ENCODE assay signal across 1 cellular context in the genomic region with DNA sequence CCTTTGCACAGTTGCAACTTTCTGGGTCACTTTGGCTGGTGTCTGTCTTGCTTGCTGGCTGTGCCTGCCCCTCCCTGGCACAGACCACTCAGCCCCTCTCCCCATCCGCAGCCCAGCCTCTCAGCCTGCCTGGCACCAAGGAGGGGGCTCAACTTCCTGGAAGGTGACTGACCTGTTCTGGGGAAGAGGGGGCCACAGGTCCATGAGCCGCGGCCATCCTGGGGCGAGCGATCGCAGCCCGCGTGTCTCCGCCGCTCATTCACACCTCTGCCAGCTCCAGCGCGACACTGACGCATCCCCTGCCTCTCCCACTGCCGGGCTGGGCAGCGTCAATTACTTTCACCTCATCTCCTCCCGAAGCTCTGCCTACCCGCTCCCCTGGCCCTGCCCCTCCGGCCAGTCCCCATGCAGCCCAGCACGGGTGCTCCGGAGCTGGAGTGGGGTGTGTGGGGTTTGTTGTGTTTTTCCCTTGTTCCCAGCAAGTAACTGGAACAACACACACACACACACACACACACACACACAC.
TF ChIP-seq lines count a peak whose summit lies in the region.

No MANE protein-coding gene starts in this region.

TF ChIP-seq in K562, 482 proteins besides CTCF, POLR2A, EP300 and RAD21:
- TF ChIP-seq ESRRB (CRISPR knock-in tag; IDR thresholded peaks at IDR 0.05; ENCODE audit: borderline replicate concordance) (no peak), CEBPB (tag; IDR thresholded peaks at IDR 0.05) (no peak), POLR2G (IDR thresholded peaks at IDR 0.05; ENCODE audit: low read depth, low read length) (0 out of 2 replicates have a peak, but pooled peaks have one; percentile 32), RBFOX2 (IDR thresholded peaks at IDR 0.05; ENCODE audit: low read depth, low read length) (0 out of 2 replicates have a peak, but pooled peaks have one; percentile 14), GATA2 (CRISPR knock-in tag; IDR thresholded peaks at IDR 0.05) (no peak), ZNF518B (CRISPR knock-in tag; IDR thresholded peaks at IDR 0.05) (no peak)
